In the genomic region with DNA sequence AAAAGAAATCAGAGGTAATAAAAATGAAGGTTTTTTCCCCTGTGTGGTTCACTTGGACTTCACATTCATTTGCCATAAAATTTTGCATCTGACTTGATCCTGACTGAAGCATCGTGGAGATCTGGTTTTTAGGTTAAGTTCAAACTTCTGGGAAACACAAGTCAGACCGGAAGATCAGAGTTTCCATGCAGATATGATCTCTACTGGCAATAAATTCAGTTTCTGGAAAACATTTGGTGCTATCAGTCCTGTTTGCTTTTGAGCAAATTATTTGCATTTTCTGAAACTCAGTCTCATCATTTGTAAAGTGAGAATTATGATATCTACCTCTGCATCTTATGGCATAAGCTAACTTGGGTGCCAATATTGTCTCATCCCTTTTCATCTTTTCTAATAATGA, we compare ENCODE assay signal across 1 cellular context.
TF ChIP-seq lines count a peak whose summit lies in the region.

No MANE protein-coding gene starts in this region.

TF ChIP-seq in SK-N-SH treated with all-trans-retinoic acid at 6 μM for 48 hours, 23 proteins besides CTCF, POLR2A, EP300 and RAD21 (continued from another document):
- TF ChIP-seq CSDC2 (CRISPR knock-in tag; IDR thresholded peaks at IDR 0.05) (no peak), ZNF8 (CRISPR knock-in tag; IDR thresholded peaks at IDR 0.05) (no peak), ZNF70 (CRISPR knock-in tag; IDR thresholded peaks at IDR 0.05) (no peak), ESRRG (CRISPR knock-in tag; IDR thresholded peaks at IDR 0.05) (no peak), TCF4 (CRISPR knock-in tag; IDR thresholded peaks at IDR 0.05; ENCODE audit: borderline replicate concordance) (peak; percentile 21; the same call in 1 of the 2 replicates)
